ENCODE assay signal across 1 cellular context in genomic region chr4:165079476-165079875, GRCh38.
TF ChIP-seq lines count a peak whose summit lies in the region.

No MANE protein-coding gene starts in this region.

TF ChIP-seq in GM12878, 131 proteins besides CTCF, POLR2A, EP300 and RAD21:
- TF ChIP-seq KDM1A (IDR thresholded peaks at IDR 0.05; ENCODE audit: borderline replicate concordance) (no peak), RBBP5 (conservative IDR thresholded peaks at IDR 0.05) (no peak), BHLHE40 (IDR thresholded peaks at IDR 0.05; ENCODE audit: borderline replicate concordance in 1 of 2, low read depth in 2 of 2, low read length in 1 of 2) (peak in 1 of 2 experiments; percentile 41; a peak in 1 of 4 replicates), ZSCAN29 (IDR thresholded peaks at IDR 0.05) (no peak), MEF2B (IDR thresholded peaks at IDR 0.05; ENCODE audit: partially characterized antibody, poor library complexity, severe bottlenecking) (no peak), WRNIP1 (IDR thresholded peaks at IDR 0.05; ENCODE audit: borderline replicate concordance, low read depth, low read length) (no peak), ZNF207 (IDR thresholded peaks at IDR 0.05; ENCODE audit: borderline replicate concordance) (no peak), KLF5 (IDR thresholded peaks at IDR 0.05; ENCODE audit: partially characterized antibody) (no peak), MLLT1 (IDR thresholded peaks at IDR 0.05) (0 out of 2 replicates have a peak, but pooled peaks have one; percentile 27), SREBF2 (IDR thresholded peaks at IDR 0.05; ENCODE audit: low read length) (no peak), SRF (IDR thresholded peaks at IDR 0.05; ENCODE audit: low read depth in 2 of 2, low read length in 2 of 2) (no peak), SPI1 (IDR thresholded peaks at IDR 0.05; ENCODE audit: borderline replicate concordance, insufficient read depth, low read depth, low read length) (0 out of 2 replicates have a peak, but pooled peaks have one; percentile 3)
